ENCODE assay signal across 1 cellular context in the genomic region with DNA sequence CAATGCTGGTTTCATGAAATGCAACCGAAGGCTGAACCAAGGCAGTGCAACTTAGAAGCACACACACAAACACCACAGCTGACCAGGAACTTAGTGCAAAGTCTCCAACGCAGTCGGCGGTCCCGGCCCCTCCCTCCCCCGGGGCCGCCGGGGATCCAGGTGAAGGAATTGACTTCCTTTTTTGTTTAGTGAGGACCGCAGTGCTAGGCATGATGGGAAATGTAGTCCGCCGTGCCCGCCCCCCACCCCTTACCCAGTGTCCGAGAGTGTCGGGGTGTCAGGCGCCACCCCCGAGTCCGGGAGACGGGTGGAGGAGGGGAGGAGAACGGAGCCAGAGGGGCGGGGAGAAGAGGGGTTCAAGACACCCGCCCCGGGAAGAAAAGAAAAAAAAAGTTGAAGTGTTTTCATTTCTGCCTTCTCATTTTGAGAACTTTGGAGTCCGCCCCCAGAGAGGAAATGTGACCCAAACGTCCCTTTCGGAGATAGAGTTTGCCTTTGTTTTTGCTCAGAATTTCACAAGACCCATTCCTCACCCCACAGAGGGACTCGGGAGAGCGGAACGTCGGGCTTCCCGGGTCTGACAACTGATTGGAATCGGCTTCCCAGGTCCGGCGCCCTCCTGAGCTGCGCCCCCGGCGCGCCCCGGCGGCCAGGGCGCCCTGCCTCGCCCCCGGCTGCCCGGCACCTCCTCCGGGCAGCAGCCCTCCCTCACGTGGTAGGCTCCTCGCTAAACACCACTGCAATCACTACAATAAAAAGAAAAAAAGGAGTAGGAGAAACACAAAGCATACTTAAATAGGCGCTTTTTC.
A peak's percentile ranks its signal among the peaks of the same experiment; 100 is the strongest.
TF ChIP-seq lines count a peak whose summit lies in the region.

No MANE protein-coding gene starts in this region.

TF ChIP-seq in A549, 52 proteins besides CTCF, POLR2A, EP300 and RAD21 (continued from another document):
- TF ChIP-seq RARB (CRISPR knock-in tag; IDR thresholded peaks at IDR 0.05) (peak; percentile 16; the same call in 1 of the 2 replicates), PHF8 (IDR thresholded peaks at IDR 0.05; ENCODE audit: borderline replicate concordance, low read depth) (no peak), HOXA7 (CRISPR knock-in tag; IDR thresholded peaks at IDR 0.05) (0 out of 2 replicates have a peak, but pooled peaks have one; percentile 45), TFCP2L1 (CRISPR knock-in tag; IDR thresholded peaks at IDR 0.05) (peak; percentile 15; the same call in 1 of the 2 replicates), FOSL2 (IDR thresholded peaks at IDR 0.05) (no peak), FOSL2 (CRISPR knock-in tag; IDR thresholded peaks at IDR 0.05) (peak; percentile 21; the same call in 1 of the 2 replicates)
